8 cellular contexts compared by ENCODE assay signal in the genomic region with DNA sequence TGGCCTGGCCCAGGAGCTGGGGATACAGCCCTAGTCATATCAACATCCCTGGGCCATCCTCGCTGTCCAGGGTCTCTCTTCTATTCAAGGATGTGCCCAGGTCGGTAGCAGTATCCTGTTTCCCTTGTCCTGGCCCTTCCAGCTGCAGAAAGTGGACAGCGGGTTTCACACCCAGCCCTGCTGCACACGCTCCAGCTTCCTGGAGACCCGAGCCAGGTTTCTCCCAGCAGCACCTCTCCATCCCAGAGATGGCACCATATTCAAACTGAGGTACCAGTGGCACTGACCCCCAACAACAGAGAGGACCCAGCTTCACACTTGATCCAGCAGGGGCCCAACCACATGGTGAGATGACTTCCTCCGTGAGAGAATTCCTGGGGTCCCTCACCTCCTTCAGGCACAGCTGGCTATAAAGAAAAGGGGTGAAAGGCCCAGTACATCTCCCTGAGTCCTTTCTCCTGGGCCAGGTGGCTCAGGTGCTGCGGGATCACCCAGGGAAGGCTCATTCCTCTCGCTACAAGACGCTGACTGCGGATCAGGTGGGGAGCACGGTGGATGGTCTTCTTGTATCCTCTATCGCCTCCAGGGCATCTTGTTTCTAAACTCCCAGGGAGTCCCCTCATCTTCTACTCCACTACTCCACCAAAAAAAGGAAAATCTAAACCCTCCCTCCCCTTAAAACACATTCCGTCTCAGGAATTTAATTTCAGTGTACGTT. TPM values are rescaled to one million over a fixed set of nuclear protein-coding genes. Genes with fewer than 3 reads are reported as not detected.
DNase-seq lines count a peak whose midpoint lies in the region; FAIRE-seq and TF ChIP-seq lines count a peak whose summit lies in the region.

No MANE protein-coding gene starts in this region.

- DNase-seq in AG04449 (ENCODE audit: low read depth, low spot score) (no peak), NCI-H69 (lab: John Stamatoyannopoulos, UW) (peak; percentile 82), nephron progenitor cell (no peak), SHP77 (lab: John Stamatoyannopoulos, UW) (no peak), anterior cingulate cortex (lab: John Stamatoyannopoulos, UW) (no peak), T1000 (lab: John Stamatoyannopoulos, UW) (no peak), frontal cortex (ENCODE audit: low spot score in 2 of 2) (no peak)

- peaks cover 3% of the 10 kb centered on the region for H3K4me1 ChIP-seq in endocrine pancreas (ENCODE audit: control insufficient read depth, insufficient read depth, low read length)

- H3K36me3 Mint-ChIP-seq in nephron progenitor cell (ENCODE audit: low read depth) = no peaks in the 10 kb centered on the region

- no peaks in the 10 kb centered on the region for H3K27me3 ChIP-seq in endocrine pancreas (ENCODE audit: control insufficient read depth, insufficient read depth, low read length)

- no peaks in the 10 kb centered on the region for H3K9me3 ChIP-seq in endocrine pancreas (ENCODE audit: control insufficient read depth, low read length)

- no peaks in the 10 kb centered on the region for H3K9me3 Mint-ChIP-seq in nephron progenitor cell

- FAIRE-seq in frontal cortex (lab: Jason Lieb, UNC) = no peak

- peak overlapping the region; percentile 89 for H3K4me3 Mint-ChIP-seq in nephron progenitor cell

- no peaks in the 10 kb centered on the region for H3K36me3 ChIP-seq in endocrine pancreas (ENCODE audit: control insufficient read depth, insufficient read depth, low read length)

- peak overlapping the region; percentile 70 for H3K4me3 ChIP-seq in AG04449 (ENCODE audit: low read depth, low read length)
- peak overlapping the region; percentile 64 for H3K4me3 ChIP-seq in endocrine pancreas (ENCODE audit: control insufficient read depth, insufficient read depth, low read length)

- peaks cover 15% of the 10 kb centered on the region for H3K27me3 Mint-ChIP-seq in nephron progenitor cell (ENCODE audit: low read depth, poor library complexity)

- CTCF ChIA-PET in AG04449 (lab: Yijun Ruan, JAX) = interaction anchor here (0.7 to 7.8 kb wide), 17 partner anchors 9 to 97 kb away, joined by 3 to 75 read pairs (median 5); no protein-coding TSS in a partner anchor

- H3K27ac Mint-ChIP-seq in nephron progenitor cell = peak overlapping the region; percentile 90

- H3K9ac ChIP-seq in endocrine pancreas (ENCODE audit: control insufficient read depth, insufficient read depth, low read length) = peak overlapping the region; percentile 72

- TF ChIP-seq CTCF in AG04449 (IDR thresholded peaks at IDR 0.05; ENCODE audit: insufficient read depth, low read length, missing control alignments) (no peak), nephron progenitor cell (IDR thresholded peaks at IDR 0.05) (no peak)

- POLR2A ChIA-PET in AG04449 (lab: Yijun Ruan, JAX) = interaction anchor here (0.7 to 3.2 kb wide), 12 partner anchors 18 to 104 kb away, joined by 3 to 11 read pairs (median 6); a partner anchor contains a TSS

- H3K4me1 Mint-ChIP-seq in nephron progenitor cell = peaks cover 76% of the 10 kb centered on the region

RNA-seq across cellular contexts. Expression of a gene that starts 1.4 kb away (rescaled TPM):
- 6.5 TPM for total RNA-seq in frontal cortex

RNA-seq across cellular contexts. Expression of a gene that starts 34.2 kb away (rescaled TPM):
- total RNA-seq in frontal cortex = 59.5 TPM

RNA-seq across cellular contexts. Expression of a gene that starts 53.2 kb away (rescaled TPM):
- total RNA-seq in frontal cortex = 373 TPM
